In the genomic region with DNA sequence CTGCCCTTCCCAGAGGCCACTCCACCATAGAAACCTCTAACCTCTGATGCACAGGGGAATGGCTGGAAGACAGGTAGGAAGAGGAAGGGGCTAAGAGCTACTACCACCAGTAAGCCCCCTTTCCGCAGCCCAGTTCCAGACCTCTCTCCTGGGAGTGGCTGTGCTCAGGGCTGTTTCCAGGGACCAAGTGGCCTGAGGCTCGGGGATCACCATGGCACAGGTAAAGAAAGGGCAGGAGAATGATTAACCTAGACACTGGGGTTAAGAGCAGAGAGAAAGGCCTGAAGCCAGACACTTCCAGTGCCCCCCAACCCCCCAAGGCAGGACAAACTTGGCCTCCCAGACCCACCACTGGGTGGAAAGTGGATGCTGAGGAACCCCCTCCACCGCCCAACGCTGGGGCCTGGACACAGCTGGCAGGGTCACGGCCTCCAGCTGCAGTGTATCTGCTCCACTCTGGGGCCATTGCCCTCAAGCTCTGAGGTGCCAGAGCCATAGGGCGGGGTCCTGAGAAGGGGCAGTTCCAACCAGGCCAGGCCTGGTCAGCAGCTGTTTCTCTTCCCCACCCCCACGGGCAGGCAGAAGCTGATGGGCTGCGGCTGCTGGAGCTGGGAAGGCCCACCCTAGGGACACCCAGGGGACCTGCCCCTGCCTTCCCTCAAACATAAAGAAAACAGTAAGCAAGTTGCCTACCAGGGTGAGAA, we compare ENCODE assay signal across 8 cellular contexts. TPM values are rescaled to one million over a fixed set of nuclear protein-coding genes. Genes with fewer than 3 reads are reported as not detected.
DNase-seq lines count a peak whose midpoint lies in the region; ATAC-seq and TF ChIP-seq lines count a peak whose summit lies in the region.

No MANE protein-coding gene starts in this region.

- peak overlapping the region; percentile 90 for H3K4me2 ChIP-seq in OCI-LY7 (ENCODE audit: low read length)

- H3K9me2 ChIP-seq in OCI-LY7 (ENCODE audit: insufficient read depth, low read length) = no peaks in the 10 kb centered on the region

- H3K27ac ChIP-seq in OCI-LY7 (ENCODE audit: low read depth, low read length, poor library complexity, severe bottlenecking) (peak overlapping the region; percentile 80), endodermal cell (ENCODE audit: low read depth, low read length) (no peak overlapping the region)

- no peaks in the 10 kb centered on the region for H3K27me3 ChIP-seq in endodermal cell (ENCODE audit: control insufficient read depth, insufficient read depth, low read length, poor library complexity, severe bottlenecking)

- no peaks in the 10 kb centered on the region for H4K20me1 ChIP-seq in OCI-LY7 (ENCODE audit: insufficient read depth, low read length)

- H3K4me1 Mint-ChIP-seq in endodermal cell = peaks cover 52% of the 10 kb centered on the region
- H3K4me1 Mint-ChIP-seq in natural killer cell treated with Interleukin-12 subunit alpha and Interleukin-12 subunit beta and Interleukin-15 and Interleukin-18, amount 100 ng/mL, for 72 hours (ENCODE audit: low read depth in 2 of 2) = peaks cover 63 to 74% of the 10 kb centered on the region in 2 donors

- H2AFZ ChIP-seq in OCI-LY7 (ENCODE audit: low read length) = no peak overlapping the region

- H3K27ac Mint-ChIP-seq in endodermal cell = peak overlapping the region; percentile 96
- H3K27ac Mint-ChIP-seq in natural killer cell treated with Interleukin-12 subunit alpha and Interleukin-12 subunit beta and Interleukin-15 and Interleukin-18, amount 100 ng/mL, for 72 hours = peak overlapping the region; percentile 89 to 95

- TF ChIP-seq CTCF in OCI-LY7 (conservative IDR thresholded peaks at IDR 0.05; ENCODE audit: low read length) (no peak), endodermal cell (conservative IDR thresholded peaks at IDR 0.05) (no peak)

- peak overlapping the region; percentile 94 for H3K4me3 ChIP-seq in OCI-LY7 (ENCODE audit: low read depth, low read length, poor library complexity, severe bottlenecking)
- peak overlapping the region; percentile 94 for H3K4me3 ChIP-seq in endodermal cell (ENCODE audit: low read length)

- POLR2A ChIA-PET in OCI-LY7 (lab: Charles Lee) = interaction anchor here (0.8 to 1.2 kb wide), 3 partner anchors 11 to 109 kb away, joined by 3 read pairs; a partner anchor contains a TSS

- peak; percentile 36 for DNase-seq in EL
- DNase-seq in OCI-LY7 (ENCODE audit: low spot score) = peak; percentile 14
- peak; percentile 62 for DNase-seq in endodermal cell
- no peak for DNase-seq in natural killer cell treated with Interleukin-12 subunit alpha and Interleukin-12 subunit beta and Interleukin-15 and Interleukin-18, amount 100 ng/mL, for 72 hours (ENCODE audit: low spot score)
- DNase-seq in NCI-H2029 (lab: John Stamatoyannopoulos, UW) = no peak
- no peak for DNase-seq in NOMO-1 treated with dmso at 0.1 percent for 144 hours (lab: John Stamatoyannopoulos, UW; ENCODE audit: unreplicated experiment)

- peaks cover 43% of the 10 kb centered on the region for H3K4me1 ChIP-seq in OCI-LY7 (ENCODE audit: insufficient read depth, low read length, poor library complexity, severe bottlenecking)
- H3K4me1 ChIP-seq in endodermal cell (ENCODE audit: control insufficient read depth, insufficient read depth, low read length) = peaks cover 17% of the 10 kb centered on the region

- H3K9me3 ChIP-seq in OCI-LY7 (ENCODE audit: low read length) = no peaks in the 10 kb centered on the region
- no peaks in the 10 kb centered on the region for H3K9me3 ChIP-seq in endodermal cell (ENCODE audit: control insufficient read depth, low read length)

- ATAC-seq in natural killer cell treated with Interleukin-12 subunit alpha and Interleukin-12 subunit beta and Interleukin-15 and Interleukin-18, amount 100 ng/mL, for 72 hours = no peak
- no peak for ATAC-seq in HG03045 (IDR thresholded peaks at IDR 0.05; ENCODE audit: unreplicated experiment)
- ATAC-seq in HG03025 (IDR thresholded peaks at IDR 0.05; ENCODE audit: low FRiP score, unreplicated experiment) = no peak

- peak overlapping the region; percentile 98 for H3K9ac ChIP-seq in endodermal cell (ENCODE audit: extremely low read depth, low read length, poor library complexity, severe bottlenecking)

- H3K4me3 Mint-ChIP-seq in endodermal cell = peak overlapping the region; percentile 91
- H3K4me3 Mint-ChIP-seq in natural killer cell treated with Interleukin-12 subunit alpha and Interleukin-12 subunit beta and Interleukin-15 and Interleukin-18, amount 100 ng/mL, for 72 hours = peak overlapping the region; percentile 93

- H3K36me3 Mint-ChIP-seq in endodermal cell (ENCODE audit: low read depth) = peaks cover 32% of the 10 kb centered on the region
- H3K36me3 Mint-ChIP-seq in natural killer cell treated with Interleukin-12 subunit alpha and Interleukin-12 subunit beta and Interleukin-15 and Interleukin-18, amount 100 ng/mL, for 72 hours = peaks cover 15% of the 10 kb centered on the region

- intact Hi-C loops in OCI-LY7 (cut with micrococcal nuclease; ENCODE audit: unreplicated experiment) = no loop called here

- peaks cover 47% of the 10 kb centered on the region; the same call in 1 of the 2 replicates for H3K79me2 ChIP-seq in OCI-LY7 (ENCODE audit: insufficient read depth, low read depth, low read length)

- WGBS in endodermal cell (ENCODE audit: insufficient coverage in 1 of 2, insufficient read length in 1 of 2), 2 experiments = 78 to 84% methylated on average over 2 to 8 of the region's 8 CpGs

- CTCF ChIA-PET in OCI-LY7 (lab: Charles Lee; ENCODE audit: unreplicated experiment) = interaction anchor here (0.6 kb wide), 1 partner anchor 57 kb away, joined by 3 read pairs; no protein-coding TSS in a partner anchor

- no peaks in the 10 kb centered on the region for H3K27me3 Mint-ChIP-seq in endodermal cell (ENCODE audit: insufficient read depth)
- no peaks in the 10 kb centered on the region for H3K27me3 Mint-ChIP-seq in natural killer cell treated with Interleukin-12 subunit alpha and Interleukin-12 subunit beta and Interleukin-15 and Interleukin-18, amount 100 ng/mL, for 72 hours

- H3K9me3 Mint-ChIP-seq in endodermal cell = no peaks in the 10 kb centered on the region
- H3K9me3 Mint-ChIP-seq in natural killer cell treated with Interleukin-12 subunit alpha and Interleukin-12 subunit beta and Interleukin-15 and Interleukin-18, amount 100 ng/mL, for 72 hours = no peaks in the 10 kb centered on the region

- no TSS peak for BruUV-seq in OCI-LY7 (replicated peaks; lab: Mats Ljungman, UMichigan)

- H3K36me3 ChIP-seq in OCI-LY7 (ENCODE audit: insufficient read depth, low read length) (peaks cover 34% of the 10 kb centered on the region), endodermal cell (ENCODE audit: control insufficient read depth, insufficient read depth, low read length) (peaks cover 37% of the 10 kb centered on the region)

RNA-seq across cellular contexts. Expression of a gene that starts 2.7 kb away (rescaled TPM):
- 193 and 260 TPM in 2 replicates for total RNA-seq in OCI-LY7 (2014; rRNA removed; shearing (Covaris generic))
- total RNA-seq in OCI-LY7 (2022) = 195 and 215 TPM in 2 replicates
- total RNA-seq in endodermal cell = 100 to 1,000 TPM; 136 to 221 TPM
- polyA plus RNA-seq in endodermal cell (2013, experiment 1 of 2) = 141 TPM
- 179 TPM for polyA plus RNA-seq in endodermal cell (2013, experiment 2 of 2)
- total RNA-seq in natural killer cell treated with Interleukin-12 subunit alpha and Interleukin-12 subunit beta and Interleukin-15 and Interleukin-18, amount 100 ng/mL, for 72 hours = 100 to 1,000 TPM; 239 to 375 TPM

RNA-seq across cellular contexts. Expression of a gene that starts 22.7 kb away (rescaled TPM):
- 0.57 TPM in 1 of 2 replicates, not detected in the other for total RNA-seq in OCI-LY7 (2014; rRNA removed; shearing (Covaris generic))
- 0.63 and 0.85 TPM in 2 replicates for total RNA-seq in OCI-LY7 (2022)
- under 1 TPM; 0.49 to 0.55 TPM for total RNA-seq in endodermal cell
- 0.96 TPM for polyA plus RNA-seq in endodermal cell (2013, experiment 1 of 2)
- polyA plus RNA-seq in endodermal cell (2013, experiment 2 of 2) = 0.54 TPM
- total RNA-seq in natural killer cell treated with Interleukin-12 subunit alpha and Interleukin-12 subunit beta and Interleukin-15 and Interleukin-18, amount 100 ng/mL, for 72 hours = 1 to 10 TPM in 1 of 2 donors, under 1 TPM in 1; 0.38 to 3.0 TPM

RNA-seq across cellular contexts. Expression of a gene that starts 22.8 kb away (rescaled TPM):
- total RNA-seq in OCI-LY7 (2014; rRNA removed; shearing (Covaris generic)) = not detected in 2 replicates
- total RNA-seq in OCI-LY7 (2022) (not detected in 2 replicates), endodermal cell (1 to 10 TPM; 7.5 to 9.2 TPM)
- 34.7 TPM for polyA plus RNA-seq in endodermal cell (2013, experiment 1 of 2)
- 30.4 TPM for polyA plus RNA-seq in endodermal cell (2013, experiment 2 of 2)
- not detected for total RNA-seq in natural killer cell treated with Interleukin-12 subunit alpha and Interleukin-12 subunit beta and Interleukin-15 and Interleukin-18, amount 100 ng/mL, for 72 hours

RNA-seq across cellular contexts. Expression of a gene that starts 31.4 kb away (rescaled TPM):
- total RNA-seq in OCI-LY7 (2014; rRNA removed; shearing (Covaris generic)) = not detected in 2 replicates
- total RNA-seq in OCI-LY7 (2022) (not detected in 2 replicates), endodermal cell (not detected)
- polyA plus RNA-seq in endodermal cell (2013, experiment 1 of 2) = not detected
- not detected for polyA plus RNA-seq in endodermal cell (2013, experiment 2 of 2)
- not detected for total RNA-seq in natural killer cell treated with Interleukin-12 subunit alpha and Interleukin-12 subunit beta and Interleukin-15 and Interleukin-18, amount 100 ng/mL, for 72 hours

Comparison
In these comparisons a context has a peak if more than half of its experiments do, and no peak if none do; other contexts are left out.
1. DNase-seq: peak in EL (single experiment), OCI-LY7 (single experiment) and endodermal cell (single experiment); none in natural killer cell treated with Interleukin-12 subunit alpha and Interleukin-12 subunit beta and Interleukin-15 and Interleukin-18, amount 100 ng/mL, for 72 hours (single experiment), NCI-H2029 (single experiment) and NOMO-1 treated with dmso at 0.1 percent for 144 hours (single experiment).
2. RNA of a gene that starts 22.8 kb away (total RNA-seq): 7.5 to 9.2 TPM in endodermal cell; not detected in OCI-LY7 and not detected in natural killer cell treated with Interleukin-12 subunit alpha and Interleukin-12 subunit beta and Interleukin-15 and Interleukin-18, amount 100 ng/mL, for 72 hours; every median in the first group is over 4 times any median in the second.